Comparison of ENCODE assay signal across 9 cellular contexts in genomic region chr16:2195316-2196161, GRCh38. TPM values are rescaled to one million over a fixed set of nuclear protein-coding genes. Genes with fewer than 3 reads are reported as not detected.
DNase-seq lines count a peak whose midpoint lies in the region; ATAC-seq and TF ChIP-seq lines count a peak whose summit lies in the region.
"Had no signal": no experiment of that assay in that cellular context is flagged by ENCODE, and none has a peak within 500 bp of the region (broad histone marks: within the 10 kb centered on the region; RNA-seq: fewer than 3 reads in every experiment).

No MANE protein-coding gene starts in this region.

- H3K27me3 ChIP-seq in kidney epithelial cell (ENCODE audit: control insufficient read depth, insufficient read depth, low read length) (peaks cover 50% of the 10 kb centered on the region), thoracic aorta (replicated peaks; ENCODE audit: insufficient read depth) (peaks cover 8% of the 10 kb centered on the region), adrenal gland (peaks cover 14% of the 10 kb centered on the region)

- H3K27me3 Mint-ChIP-seq in activated naive CD4-positive, alpha-beta T cell treated with anti-CD3 and anti-CD28 coated beads for 36 hours (ENCODE audit: low read depth), result peaks cover 26% of the 10 kb centered on the region
- H3K27me3 Mint-ChIP-seq in activated naive CD8-positive, alpha-beta T cell, result peaks cover 8% of the 10 kb centered on the region

- H3K4me1 Mint-ChIP-seq in activated naive CD4-positive, alpha-beta T cell treated with anti-CD3 and anti-CD28 coated beads for 36 hours (ENCODE audit: low read depth), result peaks cover 4% of the 10 kb centered on the region
- H3K4me1 Mint-ChIP-seq in activated naive CD8-positive, alpha-beta T cell (ENCODE audit: low read depth), result peaks cover 1% of the 10 kb centered on the region

- intact Hi-C loops in activated naive CD4-positive, alpha-beta T cell treated with anti-CD3 and anti-CD28 coated beads for 36 hours (cut with micrococcal nuclease), result loop anchor here (1.0 to 2.0 kb wide), 3 partner anchors 56 to 306 kb away; partner anchors contain the start of gene ECI1
- intact Hi-C loops in adrenal gland (cut with DNase I), result no loop called here

- no peak overlapping the region for H3K27ac Mint-ChIP-seq in activated naive CD4-positive, alpha-beta T cell treated with anti-CD3 and anti-CD28 coated beads for 36 hours
- no peak overlapping the region for H3K27ac Mint-ChIP-seq in activated naive CD8-positive, alpha-beta T cell
- H3K27ac Mint-ChIP-seq: T-helper 1 cell treated with Interleukin-12 subunit alpha and Interleukin-12 subunit beta and Interleukin-4 antibody, amounts not matched to agents 30 μg/mL and 1 μg/mL, for 36 hours had no signal

- H3K36me3 ChIP-seq in kidney epithelial cell (ENCODE audit: control insufficient read depth, insufficient read depth, low read length) (no peaks in the 10 kb centered on the region), thoracic aorta (no peaks in the 10 kb centered on the region), adrenal gland (replicated peaks in 1 of 2) (no peaks in the 10 kb centered on the region)

- 4 to 21% (median 10%) methylated on average over 17 to 49 of the region's 49 CpGs; no CpG with 5 or more reads in 1 of the 4 donors for WGBS in adrenal gland, 4 donors

- H3K27ac ChIP-seq in thoracic aorta (peak overlapping the region in 1 of 2 donors; percentile 7), adrenal gland (no peak overlapping the region)

- no peaks in the 10 kb centered on the region for H3K9me3 ChIP-seq in thoracic aorta
- H3K9me3 ChIP-seq in adrenal gland (replicated peaks in 1 of 3), result no peaks in the 10 kb centered on the region

- H3K36me3 Mint-ChIP-seq in activated naive CD4-positive, alpha-beta T cell treated with anti-CD3 and anti-CD28 coated beads for 36 hours (ENCODE audit: low read depth), result no peaks in the 10 kb centered on the region
- H3K36me3 Mint-ChIP-seq in activated naive CD8-positive, alpha-beta T cell, result no peaks in the 10 kb centered on the region

- no peak for TF ChIP-seq POLR2A in adrenal gland (IDR thresholded peaks at IDR 0.05)

- peaks cover 5 to 13% of the 10 kb centered on the region in 2 donors for H3K4me1 ChIP-seq in thoracic aorta (ENCODE audit: control insufficient read depth in 1 of 2, low read depth in 2 of 2)
- peaks cover 0 to 8% of the 10 kb centered on the region in 2 donors for H3K4me1 ChIP-seq in adrenal gland (replicated peaks in 1 of 2)

- no peak for DNase-seq in activated naive CD4-positive, alpha-beta T cell treated with anti-CD3 and anti-CD28 coated beads for 36 hours
- no peak for DNase-seq in activated naive CD4-positive, alpha-beta T cell treated with anti-CD3 and anti-CD28 coated beads, Interleukin-2, amount 50 U/mL, for 16 hours
- no peak for DNase-seq in kidney epithelial cell (ENCODE audit: low read depth)
- no peak for DNase-seq in thoracic aorta (ENCODE audit: low spot score)
- DNase-seq in COLO829 (ENCODE audit: low spot score), result no peak
- no peak for DNase-seq in activated CD8-positive, alpha-beta memory T cell treated with anti-CD3 and anti-CD28 coated beads for 24 hours
- no peak for DNase-seq in adrenal gland

- no peak for ATAC-seq in thoracic aorta (ENCODE audit: insufficient number of reproducible peaks, low FRiP score, low read depth)

- H3K4me3 ChIP-seq in kidney epithelial cell (ENCODE audit: low read depth, low read length), result peak overlapping the region; percentile 3
- H3K4me3 ChIP-seq in thoracic aorta, result peak overlapping the region; percentile 62
- peak overlapping the region in 1 of 4 donors; percentile 48 for H3K4me3 ChIP-seq in adrenal gland

- no peaks in the 10 kb centered on the region for H3K9me3 Mint-ChIP-seq in activated naive CD4-positive, alpha-beta T cell treated with anti-CD3 and anti-CD28 coated beads for 36 hours
- H3K9me3 Mint-ChIP-seq in activated naive CD8-positive, alpha-beta T cell (ENCODE audit: low read depth), result no peaks in the 10 kb centered on the region
- H3K9me3 Mint-ChIP-seq: T-helper 1 cell treated with Interleukin-12 subunit alpha and Interleukin-12 subunit beta and Interleukin-4 antibody, amounts not matched to agents 30 μg/mL and 1 μg/mL, for 36 hours had no signal

- CTCF ChIA-PET in activated naive CD4-positive, alpha-beta T cell treated with anti-CD3 and anti-CD28 coated beads for 36 hours (lab: Charles Lee), result interaction anchor here (0.6 to 2.0 kb wide), 11 partner anchors 8 to 581 kb away, joined by 3 to 10 read pairs (median 4); partner anchors contain the start of genes ECI1, MLST8 and PGP

- TF ChIP-seq CTCF in kidney epithelial cell (IDR thresholded peaks at IDR 0.05; ENCODE audit: insufficient read depth, low read length, poor library complexity, severe bottlenecking), result no peak
- no peak for TF ChIP-seq CTCF in thoracic aorta (IDR thresholded peaks at IDR 0.05)
- TF ChIP-seq CTCF in adrenal gland (IDR thresholded peaks at IDR 0.05), result no peak

- peak overlapping the region; percentile 21 for H3K4me3 Mint-ChIP-seq in activated naive CD4-positive, alpha-beta T cell treated with anti-CD3 and anti-CD28 coated beads for 36 hours
- H3K4me3 Mint-ChIP-seq in activated naive CD8-positive, alpha-beta T cell, result peak overlapping the region; percentile 58
- H3K4me3 Mint-ChIP-seq: T-helper 1 cell treated with Interleukin-12 subunit alpha and Interleukin-12 subunit beta and Interleukin-4 antibody, amounts not matched to agents 30 μg/mL and 1 μg/mL, for 36 hours had no signal

RNA-seq across cellular contexts. Expression of gene CASKIN1, which starts 0.9 kb away (rescaled TPM):
- total RNA-seq in activated naive CD4-positive, alpha-beta T cell treated with anti-CD3 and anti-CD28 coated beads for 36 hours, result under 1 TPM; 0.15 to 0.17 TPM
- 0.07 and 0.08 TPM in 2 replicates for total RNA-seq in kidney epithelial cell
- not detected for total RNA-seq in thoracic aorta
- 1 to 10 TPM in 2 of 8 donors, under 1 TPM in 4, not detected in 2; 0.06 to 2.7 (median 0.62) TPM for total RNA-seq in adrenal gland
- 1 to 10 TPM in 2 of 3 donors, not detected in 1; 1.4 to 5.2 TPM for polyA plus RNA-seq in adrenal gland

RNA-seq across cellular contexts. Expression of gene MLST8, which starts 9.7 kb away (rescaled TPM):
- 10 to 100 TPM; 70.0 to 70.1 TPM for total RNA-seq in activated naive CD4-positive, alpha-beta T cell treated with anti-CD3 and anti-CD28 coated beads for 36 hours
- total RNA-seq in kidney epithelial cell (77.2 and 102 TPM in 2 replicates), thoracic aorta (10 to 100 TPM; 13.7 to 47.7 TPM), adrenal gland (100 to 1,000 TPM in 1 of 8 donors, 10 to 100 TPM in 7; 33.9 to 116 (median 57.2) TPM)
- 10 to 100 TPM; 21.9 to 96.3 (median 69.1) TPM for polyA plus RNA-seq in adrenal gland

RNA-seq across cellular contexts. Expression of gene BRICD5, which starts 15.1 kb away (rescaled TPM):
- 1 to 10 TPM; 2.6 to 3.1 TPM for total RNA-seq in activated naive CD4-positive, alpha-beta T cell treated with anti-CD3 and anti-CD28 coated beads for 36 hours
- total RNA-seq in kidney epithelial cell (2.0 and 4.2 TPM in 2 replicates), thoracic aorta (10 to 100 TPM; 11.4 to 43.1 TPM), adrenal gland (1 to 10 TPM in 6 of 8 donors, under 1 TPM in 2; 0.36 to 6.4 (median 2.7) TPM)
- polyA plus RNA-seq in adrenal gland, result 10 to 100 TPM in 1 of 3 donors, 1 to 10 TPM in 1, under 1 TPM in 1; 0.60 to 57.4 (median 8.9) TPM

RNA-seq across cellular contexts. Expression of gene PGP, which starts 19.1 kb away (rescaled TPM):
- 10 to 100 TPM; 11.2 to 12.2 TPM for total RNA-seq in activated naive CD4-positive, alpha-beta T cell treated with anti-CD3 and anti-CD28 coated beads for 36 hours
- total RNA-seq in kidney epithelial cell (15.7 and 17.7 TPM in 2 replicates), thoracic aorta (10 to 100 TPM in 1 of 2 donors, 1 to 10 TPM in 1; 9.1 to 19.5 TPM), adrenal gland (10 to 100 TPM in 5 of 8 donors, 1 to 10 TPM in 3; 8.3 to 24.1 (median 12.6) TPM)
- polyA plus RNA-seq in adrenal gland, result 10 to 100 TPM in 2 of 3 donors, 1 to 10 TPM in 1; 8.4 to 20.4 (median 12.8) TPM

RNA-seq across cellular contexts. Expression of gene E4F1, which starts 27.9 kb away (rescaled TPM):
- total RNA-seq in activated naive CD4-positive, alpha-beta T cell treated with anti-CD3 and anti-CD28 coated beads for 36 hours, result 10 to 100 TPM; 21.2 to 21.7 TPM
- total RNA-seq in kidney epithelial cell, result 28.6 and 36.9 TPM in 2 replicates
- 10 to 100 TPM; 44.0 to 50.2 TPM for total RNA-seq in thoracic aorta
- total RNA-seq in adrenal gland, result 10 to 100 TPM; 18.6 to 37.4 (median 27.1) TPM
- polyA plus RNA-seq in adrenal gland, result 100 to 1,000 TPM in 1 of 3 donors, 10 to 100 TPM in 1, 1 to 10 TPM in 1; 2.9 to 121 (median 80.0) TPM
